Comparison of ENCODE assay signal across 1 cellular context in genomic region chr1:211356723-211357418, GRCh38.
TF ChIP-seq lines count a peak whose summit lies in the region.

No MANE protein-coding gene starts in this region.

TF ChIP-seq in K562, 482 proteins besides CTCF, POLR2A, EP300 and RAD21 (continued from another document):
- TF ChIP-seq ZNF592 (IDR thresholded peaks at IDR 0.05) (0 out of 2 replicates have a peak, but pooled peaks have one; percentile 36), SIRT6 (IDR thresholded peaks at IDR 0.05; ENCODE audit: low read depth, low read length) (no peak), SLC30A9 (CRISPR knock-in tag; IDR thresholded peaks at IDR 0.05) (no peak), RFX5 (IDR thresholded peaks at IDR 0.05; ENCODE audit: low read depth, low read length) (no peak), ZNF143 (CRISPR knock-in tag; IDR thresholded peaks at IDR 0.05) (no peak), NFE2 (IDR thresholded peaks at IDR 0.05; ENCODE audit: low read depth) (peak; percentile 47), ZNF23 (CRISPR knock-in tag; IDR thresholded peaks at IDR 0.05) (no peak), NFIX (CRISPR knock-in tag; IDR thresholded peaks at IDR 0.05; ENCODE audit: low read depth) (no peak), TRIM24 (IDR thresholded peaks at IDR 0.05) (no peak), ELK3 (CRISPR knock-in tag; IDR thresholded peaks at IDR 0.05) (no peak), AFF1 (IDR thresholded peaks at IDR 0.05; ENCODE audit: low read depth in 1 of 2, partially characterized antibody in 2 of 2) (no peak), U2AF2 (optimal IDR thresholded peaks at IDR 0.05; ENCODE audit: low read depth, low read length) (no peak), SNIP1 (IDR thresholded peaks at IDR 0.05; ENCODE audit: low read depth) (no peak), SMARCE1 (IDR thresholded peaks at IDR 0.05) (no peak)
